In the genomic region with DNA sequence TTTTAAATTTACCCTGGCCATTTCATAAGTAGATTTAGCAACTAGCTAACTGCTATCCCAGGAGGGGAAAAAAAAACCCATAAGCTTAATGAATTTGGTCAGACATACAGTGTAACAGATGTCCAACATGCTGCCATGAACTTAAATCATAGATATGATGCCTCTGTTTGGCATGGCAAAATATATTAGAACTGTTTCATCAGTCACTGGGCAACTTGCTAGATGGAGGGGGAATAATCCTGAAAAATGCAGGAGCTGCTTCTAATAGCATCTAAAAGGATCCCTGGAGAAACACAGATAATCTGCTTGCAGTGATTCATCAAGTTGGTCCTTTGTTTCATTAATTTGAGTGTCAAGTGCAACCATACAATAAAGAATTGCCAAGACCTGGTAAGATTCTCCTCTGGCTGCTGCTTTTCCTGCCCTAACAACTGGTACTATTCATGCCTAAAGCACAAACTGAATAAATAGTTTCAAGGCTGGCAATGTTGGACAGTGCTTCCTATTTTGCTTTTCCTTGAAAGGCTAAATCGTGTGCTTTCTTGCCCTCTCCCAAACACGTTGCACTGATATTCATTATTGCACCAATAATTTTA, we compare ENCODE assay signal across 31 cellular contexts. TPM values are rescaled to one million over a fixed set of nuclear protein-coding genes. Genes with fewer than 3 reads are reported as not detected.
DNase-seq lines count a peak whose midpoint lies in the region; ATAC-seq, FAIRE-seq and TF ChIP-seq lines count a peak whose summit lies in the region.
"Had no signal": no experiment of that assay in that cellular context is flagged by ENCODE, and none has a peak within 500 bp of the region (broad histone marks: within the 10 kb centered on the region; RNA-seq: fewer than 3 reads in every experiment).

No MANE protein-coding gene starts in this region.

- TF ChIP-seq POLR2A in GM18505 (IDR thresholded peaks at IDR 0.05; ENCODE audit: borderline replicate concordance, extremely low read depth, insufficient read depth, insufficient read length) (no peak), vagina (IDR thresholded peaks at IDR 0.05) (no peak)

- FAIRE-seq in islet of Langerhans (lab: Jason Lieb, UNC): peak; percentile 9
- FAIRE-seq: GM12878, RCC 7860 had no signal

- intact Hi-C loops in vagina (cut with DNase I): no loop called here

- no peaks in the 10 kb centered on the region for H3K36me3 ChIP-seq in vagina
- H3K36me3 ChIP-seq: HAP-1, heart left ventricle, lower lobe of right lung, ovary had no signal

- DNase-seq in NCI-H2171 treated with DMSO at 0.1 percent for 48 hours (lab: John Stamatoyannopoulos, UW) (peak; percentile 25), NCI-H2171 (lab: John Stamatoyannopoulos, UW) (no peak), amniotic epithelial cell (ENCODE audit: low read depth) (peak; percentile 67), vagina (ENCODE audit: extremely low spot score in 2 of 2) (no peak), mesenteric fat pad (ENCODE audit: low spot score) (no peak)
- DNase-seq: 8988T; activated CD4-positive, alpha-beta T cell treated with anti-CD3 and anti-CD28 coated beads for 48 hours; activated effector memory CD4-positive, alpha-beta T cell treated with anti-CD3 and anti-CD28 coated beads, Interleukin-2, amount 50 U/mL, for 16 hours; activated naive CD8-positive, alpha-beta T cell treated with anti-CD3 and anti-CD28 coated beads for 36 hours; activated T-cell treated with anti-CD3 and anti-CD28 coated beads, Interleukin-2, amount 50 U/mL, for 24 hours; central memory CD4-positive, alpha-beta T cell; EL; erythroblast; heart left ventricle; KBM-7; lower lobe of right lung; mucosa of descending colon; NCI-H1092; NCI-H1930; ovary; substantia nigra; T-helper 9 cell had no signal

- H3K27ac ChIP-seq in vagina: no peak overlapping the region
- H3K27ac ChIP-seq: heart left ventricle, lower lobe of right lung, ovary, VCaP had no signal

- H3K4me3 ChIP-seq in vagina: no peak overlapping the region
- H3K4me3 ChIP-seq: GM12878, HAP-1, heart left ventricle, lower lobe of right lung, mucosa of descending colon, ovary had no signal

- no peak for ATAC-seq in GM18505 (IDR thresholded peaks at IDR 0.05; ENCODE audit: unreplicated experiment)
- ATAC-seq in GM19397 (IDR thresholded peaks at IDR 0.05; ENCODE audit: unreplicated experiment): no peak
- ATAC-seq: GM12878; heart left ventricle; lower lobe of right lung; mucosa of descending colon; natural killer cell treated with Interleukin-12 subunit alpha and Interleukin-12 subunit beta and Interleukin-15 and Interleukin-18, amount 100 ng/mL, for 72 hours; stimulated activated effector memory CD8-positive, alpha-beta T cell treated with anti-CD3 and anti-CD28 coated beads, Interleukin-12 subunit alpha, Interleukin-12 subunit beta, amount 100 ng/mL, for 72 hours had no signal

- TF ChIP-seq CTCF in vagina (IDR thresholded peaks at IDR 0.05): no peak

- H3K27me3 ChIP-seq in vagina: no peaks in the 10 kb centered on the region
- H3K27me3 ChIP-seq: ovary had no signal

- no peaks in the 10 kb centered on the region for H3K4me1 ChIP-seq in vagina
- H3K4me1 ChIP-seq: HAP-1 had no signal

- no peaks in the 10 kb centered on the region for H3K9me3 ChIP-seq in vagina
- H3K9me3 ChIP-seq: HAP-1, heart left ventricle, lower lobe of right lung, mucosa of descending colon, ovary had no signal

RNA-seq across cellular contexts. Expression of gene ST6GALNAC5, which starts 1.5 kb away (rescaled TPM):
- 9.6 TPM for total RNA-seq in vagina
- 0.58 TPM for total RNA-seq in mesenteric fat pad
- total RNA-seq: activated naive CD8-positive, alpha-beta T cell treated with anti-CD3 and anti-CD28 coated beads for 36 hours; natural killer cell treated with Interleukin-12 subunit alpha and Interleukin-12 subunit beta and Interleukin-15 and Interleukin-18, amount 100 ng/mL, for 72 hours had no signal

Comparison
In these comparisons a context has a peak if more than half of its experiments do, and no peak if none do; other contexts are left out.
1. DNase-seq: peak in NCI-H2171 treated with DMSO at 0.1 percent for 48 hours (single experiment) and amniotic epithelial cell (single experiment); none in NCI-H2171 (single experiment), vagina (0 of 2) and mesenteric fat pad (single experiment).